Comparison of ENCODE assay signal across 22 cellular contexts in the genomic region with DNA sequence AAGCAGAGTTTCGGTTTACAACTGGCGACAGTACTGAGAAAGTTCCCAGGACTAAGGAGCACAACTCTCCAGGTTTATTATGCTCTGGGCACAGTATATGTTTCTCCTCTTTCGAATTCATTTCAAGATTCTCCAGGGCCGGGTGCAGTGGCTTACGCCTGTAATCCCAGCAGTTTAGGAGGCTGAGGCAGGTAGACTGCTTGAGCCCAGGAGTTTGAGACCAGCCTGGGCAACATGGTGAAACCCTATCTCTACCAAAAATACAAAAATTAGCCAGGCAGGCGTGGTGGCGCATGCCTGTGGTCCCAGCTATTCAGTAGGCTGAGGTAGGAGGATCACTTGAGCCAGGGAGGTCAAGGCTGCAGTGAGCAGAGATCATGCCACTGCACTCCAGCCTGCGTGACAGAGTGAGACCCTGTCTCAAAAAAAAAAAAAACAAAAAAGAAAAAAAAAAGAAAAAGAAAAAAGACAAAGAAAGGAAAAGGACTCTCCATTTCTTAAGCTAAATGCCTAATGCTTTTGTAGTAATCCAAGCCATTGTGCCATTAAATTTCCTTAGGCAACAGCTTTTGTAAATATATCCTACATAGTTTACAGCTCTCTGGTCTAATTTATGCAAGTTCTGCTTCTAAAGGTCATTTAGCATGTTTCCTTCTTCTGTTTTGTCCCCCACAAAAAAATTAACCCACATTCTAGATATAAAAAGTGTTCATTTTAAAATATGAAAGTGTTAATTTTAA. TPM values are rescaled to one million over a fixed set of nuclear protein-coding genes. Genes with fewer than 3 reads are reported as not detected.
A peak's percentile ranks its signal among the peaks of the same experiment; 100 is the strongest.
DNase-seq lines count a peak whose midpoint lies in the region; ATAC-seq and TF ChIP-seq lines count a peak whose summit lies in the region.
"Had no signal": no experiment of that assay in that cellular context is flagged by ENCODE, and none has a peak within 500 bp of the region (broad histone marks: within the 10 kb centered on the region; RNA-seq: fewer than 3 reads in every experiment).

No MANE protein-coding gene starts in this region.

- no peak overlapping the region for H4K91ac ChIP-seq in H9 (ENCODE audit: insufficient read length, low read depth, low read length)

- no peak overlapping the region for H4K8ac ChIP-seq in H9 (replicated peaks; ENCODE audit: insufficient read length, low read depth, low read length)

- H3K79me2 ChIP-seq in H9 (ENCODE audit: insufficient read depth, low read length) = no peaks in the 10 kb centered on the region
- H3K79me2 ChIP-seq in neural progenitor cell (ENCODE audit: low read depth) = no peaks in the 10 kb centered on the region

- no peaks in the 10 kb centered on the region for H3K9me3 Mint-ChIP-seq in H9
- no peaks in the 10 kb centered on the region for H3K9me3 Mint-ChIP-seq in neural progenitor cell
- H3K9me3 Mint-ChIP-seq: CD4-positive, CD25-positive, alpha-beta regulatory T cell; HFFc6 had no signal

- no peak overlapping the region for H3K4me2 ChIP-seq in H9 (ENCODE audit: insufficient read depth, insufficient read length, low read length)
- no peak overlapping the region for H3K4me2 ChIP-seq in neural progenitor cell

- H3K79me1 ChIP-seq in H9 (ENCODE audit: insufficient read depth, low read depth, low read length, poor library complexity, severe bottlenecking) = no peaks in the 10 kb centered on the region

- TF ChIP-seq CTCF in H9 (conservative IDR thresholded peaks at IDR 0.05) = no peak
- TF ChIP-seq CTCF in neural progenitor cell (IDR thresholded peaks at IDR 0.05) = no peak

- no peak overlapping the region for H2BK120ac ChIP-seq in H9 (ENCODE audit: low read depth, low read length, poor library complexity, severe bottlenecking)

- no peak overlapping the region for H2AK5ac ChIP-seq in H9 (ENCODE audit: insufficient read length, low read length)

- DNase-seq in H9 = no peak
- peak; percentile 20 to 22 for DNase-seq in SJCRH30
- peak; percentile 4 for DNase-seq in neural progenitor cell (ENCODE audit: low spot score)
- DNase-seq in NOMO-1 treated with DMSO at 0.1 percent for 48 hours (lab: John Stamatoyannopoulos, UW; ENCODE audit: unreplicated experiment) = no peak
- DNase-seq in NOMO-1 (lab: John Stamatoyannopoulos, UW; ENCODE audit: unreplicated experiment in 2 of 2) = no peak
- DNase-seq: CD4-positive, CD25-positive, alpha-beta regulatory T cell; COR-L47; DMS79 treated with DMSO at 0.1 percent for 48 hours; GOT3; HFFc6; KG1; NCI-H1092 treated with DMSO at 0.1 percent for 48 hours; NCI-H2029; NCI-H2171; NCI-H345; NCI-H524; NCI-H774 had no signal

- no peak overlapping the region for H3K4me3 Mint-ChIP-seq in H9
- H3K4me3 Mint-ChIP-seq in neural progenitor cell = no peak overlapping the region
- H3K4me3 Mint-ChIP-seq: CD4-positive, CD25-positive, alpha-beta regulatory T cell; HFFc6 had no signal

- H2BK5ac ChIP-seq in H9 (ENCODE audit: insufficient read length, low read length) = no peak overlapping the region

- peak overlapping the region; percentile 64 for H3K18ac ChIP-seq in H9 (ENCODE audit: insufficient read length, low read depth, low read length)

- H3K36me3 ChIP-seq in SJCRH30 (no peaks in the 10 kb centered on the region), iPS-15b (ENCODE audit: control insufficient read depth, insufficient read depth, low read length) (no peaks in the 10 kb centered on the region), neural progenitor cell (no peaks in the 10 kb centered on the region)

- H2BK15ac ChIP-seq in H9 (ENCODE audit: low read depth, low read length) = no peak overlapping the region

- H3K4me1 ChIP-seq in H9 (ENCODE audit: insufficient read depth, low read length) (no peaks in the 10 kb centered on the region), SJCRH30 (no peaks in the 10 kb centered on the region), iPS-15b (ENCODE audit: control insufficient read depth, insufficient read depth, low read length) (peaks cover 2% of the 10 kb centered on the region), neural progenitor cell (peaks cover 6% of the 10 kb centered on the region)

- H3K27ac Mint-ChIP-seq in H9 = peak overlapping the region in 2 of 3 experiments; percentile 87; a peak in 4 of 7 replicates
- no peak overlapping the region for H3K27ac Mint-ChIP-seq in neural progenitor cell
- H3K27ac Mint-ChIP-seq: CD4-positive, CD25-positive, alpha-beta regulatory T cell; HFFc6 had no signal

- H3K27ac ChIP-seq in H9 (ENCODE audit: insufficient read length, low read depth, low read length) (no peak overlapping the region), SJCRH30 (peak overlapping the region; percentile 30), neural progenitor cell (peak overlapping the region; percentile 79)
- H3K27ac ChIP-seq: HL-60 had no signal

- H2BK20ac ChIP-seq in H9 (ENCODE audit: low read depth, low read length, poor library complexity, severe bottlenecking) = no peak overlapping the region

- H2BK12ac ChIP-seq in H9 (ENCODE audit: insufficient read length, low read depth, low read length) = no peak overlapping the region

- H3K9ac ChIP-seq in H9 (ENCODE audit: extremely low read depth, insufficient read length, low read length) (no peak overlapping the region), iPS-15b (ENCODE audit: low read depth, low read length) (peak overlapping the region; percentile 41), neural progenitor cell (no peak overlapping the region)

- peaks cover 20% of the 10 kb centered on the region for H3F3A ChIP-seq in neural progenitor cell (ENCODE audit: low read depth)

- H3K4ac ChIP-seq in H9 (ENCODE audit: low read depth, low read length) = no peak overlapping the region

- no peaks in the 10 kb centered on the region for H3K27me3 ChIP-seq in H9 (ENCODE audit: insufficient read depth, low read length)
- H3K27me3 ChIP-seq in SJCRH30 = no peaks in the 10 kb centered on the region
- no peaks in the 10 kb centered on the region for H3K27me3 ChIP-seq in iPS-15b (ENCODE audit: control insufficient read depth, insufficient read depth, low read length)
- H3K27me3 ChIP-seq in neural progenitor cell = no peaks in the 10 kb centered on the region

- H3K4me1 Mint-ChIP-seq in H9 (peaks cover 12 to 14% of the 10 kb centered on the region in 2 experiments), neural progenitor cell (peaks cover 5% of the 10 kb centered on the region)
- H3K4me1 Mint-ChIP-seq: CD4-positive, CD25-positive, alpha-beta regulatory T cell had no signal

- no peak overlapping the region for H3K23ac ChIP-seq in H9 (ENCODE audit: insufficient read length, low read depth, low read length)

- no peak overlapping the region for H3T11ph ChIP-seq in H9 (ENCODE audit: low read length)

- H3K27me3 Mint-ChIP-seq in H9 (ENCODE audit: low read depth) (no peaks in the 10 kb centered on the region), neural progenitor cell (ENCODE audit: insufficient read depth, low read depth) (no peaks in the 10 kb centered on the region)

- H3K4me3 ChIP-seq in SJCRH30 (peak overlapping the region; percentile 47), iPS-15b (ENCODE audit: low read depth, low read length) (no peak overlapping the region), neural progenitor cell (no peak overlapping the region)
- H3K4me3 ChIP-seq: GM12878 had no signal

- H4K20me1 ChIP-seq in H9 (ENCODE audit: control insufficient read depth, insufficient read depth, insufficient read length) = no peaks in the 10 kb centered on the region
- no peaks in the 10 kb centered on the region for H4K20me1 ChIP-seq in neural progenitor cell (ENCODE audit: low read depth)

- H4K5ac ChIP-seq in H9 (ENCODE audit: insufficient read length, low read depth, low read length) = no peak overlapping the region

- peak overlapping the region; percentile 3 for H2AFZ ChIP-seq in H9 (ENCODE audit: low read length)
- peak overlapping the region; percentile 78 for H2AFZ ChIP-seq in neural progenitor cell (replicated peaks)

- no peak for ATAC-seq in GM19351 (IDR thresholded peaks at IDR 0.05; ENCODE audit: unreplicated experiment)
- ATAC-seq: GM12878, Right ventricle myocardium inferior had no signal

- H3K36me3 Mint-ChIP-seq in H9 (ENCODE audit: insufficient read depth in 1 of 3, low read depth in 3 of 3) (no peaks in the 10 kb centered on the region), neural progenitor cell (no peaks in the 10 kb centered on the region)
- H3K36me3 Mint-ChIP-seq: CD4-positive, CD25-positive, alpha-beta regulatory T cell had no signal

- H3K23me2 ChIP-seq in H9 (ENCODE audit: insufficient read length, low read depth, low read length, poor library complexity, severe bottlenecking) = no peaks in the 10 kb centered on the region

- H3K9me3 ChIP-seq in H9 (ENCODE audit: control insufficient read depth, low read depth, low read length) = no peaks in the 10 kb centered on the region
- H3K9me3 ChIP-seq in SJCRH30 (replicated peaks) = no peaks in the 10 kb centered on the region
- no peaks in the 10 kb centered on the region for H3K9me3 ChIP-seq in iPS-15b (ENCODE audit: control insufficient read depth, insufficient read depth, low read length)
- H3K9me3 ChIP-seq in neural progenitor cell (ENCODE audit: low read depth) = no peaks in the 10 kb centered on the region

- H3K14ac ChIP-seq in H9 (ENCODE audit: insufficient read depth, low read length) = peak overlapping the region; percentile 80; the same call in 1 of the 2 replicates

- no CpG with 5 or more reads among the region's 8 CpGs for WGBS in H9 (ENCODE audit: extremely low coverage, insufficient read length, low lambda C conversion rate)

- H3K56ac ChIP-seq in H9 (ENCODE audit: insufficient read length, low read depth, low read length) = no peak overlapping the region

RNA-seq across cellular contexts. Expression of gene ATL1, which starts 34.8 kb away (rescaled TPM):
- total RNA-seq in H9 (2021) (3.0 and 3.2 TPM in 2 replicates), neural progenitor cell (ENCODE audit: low replicate concordance) (7.3 and 11.8 TPM in 2 replicates)
- 0.59 and 0.66 TPM in 2 replicates for total RNA-seq in SJCRH30 (2014; rRNA removed; shearing (Covaris generic))

Comparison
In these comparisons a context has a peak if more than half of its experiments do, and no peak if none do; other contexts are left out.
1. DNase-seq: peak in SJCRH30 (2 of 2) and neural progenitor cell (single experiment); none in H9 (single experiment), NOMO-1 treated with DMSO at 0.1 percent for 48 hours (single experiment) and NOMO-1 (0 of 2).